Comparison of ENCODE assay signal across 1 cellular context in genomic region chr2:26764078-26764887, GRCh38.
TF ChIP-seq lines count a peak whose summit lies in the region.

SLC35F6 (plus strand) TSS chr2:26764284; CDS start chr2:26764350, 66 bp downstream.

TF ChIP-seq in HepG2, 621 proteins besides CTCF, POLR2A, EP300 and RAD21 (continued from another document and continues in another):
- TF ChIP-seq AHDC1 (CRISPR knock-in tag; IDR thresholded peaks at IDR 0.05; ENCODE audit: borderline replicate concordance) = no peak
- no peak for TF ChIP-seq CBX1 (IDR thresholded peaks at IDR 0.05; ENCODE audit: low read depth)
- TF ChIP-seq SMAD1 (CRISPR knock-in tag; IDR thresholded peaks at IDR 0.05; ENCODE audit: borderline replicate concordance, low read depth) = no peak
- TF ChIP-seq SP2 (CRISPR knock-in tag; IDR thresholded peaks at IDR 0.05) = no peak
- no peak for TF ChIP-seq ZNF382 (CRISPR knock-in tag; IDR thresholded peaks at IDR 0.05; ENCODE audit: borderline replicate concordance)
- TF ChIP-seq ZBTB39 (CRISPR knock-in tag; IDR thresholded peaks at IDR 0.05) = 0 out of 2 replicates have a peak, but pooled peaks have one; percentile 65
- TF ChIP-seq SIN3B (IDR thresholded peaks at IDR 0.05; ENCODE audit: low read length) = no peak
- 0 out of 2 replicates have a peak, but pooled peaks have one; percentile 33 for TF ChIP-seq ZNF512B (CRISPR knock-in tag; IDR thresholded peaks at IDR 0.05; ENCODE audit: borderline replicate concordance)
- no peak for TF ChIP-seq KDM4B (CRISPR knock-in tag; IDR thresholded peaks at IDR 0.05)
- peak; percentile 81 for TF ChIP-seq HOXA3 (CRISPR knock-in tag; IDR thresholded peaks at IDR 0.05)
- peak; percentile 47; the same call in 1 of the 2 replicates for TF ChIP-seq SMYD3 (CRISPR knock-in tag; IDR thresholded peaks at IDR 0.05)
- TF ChIP-seq ZNF558 (CRISPR knock-in tag; IDR thresholded peaks at IDR 0.05; ENCODE audit: borderline replicate concordance) = no peak; the same call in 1 of the 2 replicates
- no peak for TF ChIP-seq ZNF12 (CRISPR knock-in tag; IDR thresholded peaks at IDR 0.05)
- TF ChIP-seq GZF1 (CRISPR knock-in tag; IDR thresholded peaks at IDR 0.05) = no peak
- TF ChIP-seq ZNF672 (CRISPR knock-in tag; IDR thresholded peaks at IDR 0.05) = no peak
- TF ChIP-seq RXRB (CRISPR knock-in tag; IDR thresholded peaks at IDR 0.05; ENCODE audit: borderline replicate concordance) = peak; percentile 20; the same call in 1 of the 2 replicates
- TF ChIP-seq NFKBIZ (CRISPR knock-in tag; IDR thresholded peaks at IDR 0.05) = no peak
- TF ChIP-seq ZNF878 (CRISPR knock-in tag; IDR thresholded peaks at IDR 0.05) = no peak; the same call in 1 of the 2 replicates
- no peak for TF ChIP-seq ZEB1 (IDR thresholded peaks at IDR 0.05; ENCODE audit: insufficient replicate concordance, low read depth)
- TF ChIP-seq LBX2 (CRISPR knock-in tag; IDR thresholded peaks at IDR 0.05; ENCODE audit: borderline replicate concordance) = no peak; the same call in 1 of the 2 replicates
- TF ChIP-seq DMTF1 (CRISPR knock-in tag; IDR thresholded peaks at IDR 0.05) = no peak
- peak; percentile 27; the same call in 1 of the 2 replicates for TF ChIP-seq ZNF704 (CRISPR knock-in tag; IDR thresholded peaks at IDR 0.05; ENCODE audit: borderline replicate concordance)
- TF ChIP-seq ZBTB3 (CRISPR knock-in tag; IDR thresholded peaks at IDR 0.05; ENCODE audit: borderline replicate concordance, low read depth) = no peak
- peak; percentile 85; the same call in 1 of the 2 replicates for TF ChIP-seq ZNF619 (CRISPR knock-in tag; IDR thresholded peaks at IDR 0.05)
- no peak for TF ChIP-seq ZKSCAN1 (IDR thresholded peaks at IDR 0.05; ENCODE audit: low read length)
- TF ChIP-seq HMGXB3 (CRISPR knock-in tag; IDR thresholded peaks at IDR 0.05; ENCODE audit: borderline replicate concordance) = no peak
- TF ChIP-seq SMC3 (IDR thresholded peaks at IDR 0.05; ENCODE audit: low read length) = no peak
- TF ChIP-seq SPEN (CRISPR knock-in tag; IDR thresholded peaks at IDR 0.05; ENCODE audit: low read depth) = peak; percentile 78
- no peak for TF ChIP-seq DDIT3 (CRISPR knock-in tag; IDR thresholded peaks at IDR 0.05)
- peak; percentile 72; the same call in 1 of the 2 replicates for TF ChIP-seq SRY (CRISPR knock-in tag; IDR thresholded peaks at IDR 0.05)
- TF ChIP-seq SIN3A (IDR thresholded peaks at IDR 0.05; ENCODE audit: borderline replicate concordance, low read depth, low read length) = peak; percentile 95; the same call in 1 of the 2 replicates
- no peak for TF ChIP-seq WIZ (CRISPR knock-in tag; IDR thresholded peaks at IDR 0.05)
- TF ChIP-seq DMAP1 (CRISPR knock-in tag; IDR thresholded peaks at IDR 0.05) = peak; percentile 52; the same call in 1 of the 2 replicates
- TF ChIP-seq ZNF768 (CRISPR knock-in tag; IDR thresholded peaks at IDR 0.05) = peak; percentile 51; the same call in 1 of the 2 replicates
- peak; percentile 96 for TF ChIP-seq ZNF547 (CRISPR knock-in tag; IDR thresholded peaks at IDR 0.05)
- TF ChIP-seq ZBTB38 (CRISPR knock-in tag; IDR thresholded peaks at IDR 0.05) = peak; percentile 54; the same call in 1 of the 2 replicates
- TF ChIP-seq MAZ (IDR thresholded peaks at IDR 0.05; ENCODE audit: borderline replicate concordance, low read depth, low read length) = peak; percentile 71; the same call in 1 of the 2 replicates
- TF ChIP-seq MAZ (CRISPR knock-in tag; IDR thresholded peaks at IDR 0.05; ENCODE audit: low read depth) = peak; percentile 85
- TF ChIP-seq ZNF496 (CRISPR knock-in tag; IDR thresholded peaks at IDR 0.05; ENCODE audit: insufficient replicate concordance) = no peak
- peak; percentile 38; the same call in 1 of the 2 replicates for TF ChIP-seq RFXAP (CRISPR knock-in tag; IDR thresholded peaks at IDR 0.05; ENCODE audit: borderline replicate concordance)
- no peak for TF ChIP-seq ZNF720 (CRISPR knock-in tag; IDR thresholded peaks at IDR 0.05)
- TF ChIP-seq SSRP1 (CRISPR knock-in tag; IDR thresholded peaks at IDR 0.05) = no peak; the same call in 1 of the 2 replicates
- TF ChIP-seq FOXC1 (CRISPR knock-in tag; IDR thresholded peaks at IDR 0.05; ENCODE audit: borderline replicate concordance) = peak; percentile 98
- no peak for TF ChIP-seq CHD4 (IDR thresholded peaks at IDR 0.05; ENCODE audit: borderline replicate concordance, low read length)
- no peak for TF ChIP-seq ZNF775 (CRISPR knock-in tag; IDR thresholded peaks at IDR 0.05; ENCODE audit: borderline replicate concordance)
- peak; percentile 83; the same call in 1 of the 2 replicates for TF ChIP-seq ZNF761 (CRISPR knock-in tag; conservative IDR thresholded peaks at IDR 0.05)
- TF ChIP-seq SRF (IDR thresholded peaks at IDR 0.05; ENCODE audit: low read depth, low read length) = no peak
